8 cellular contexts compared by ENCODE assay signal in the genomic region with DNA sequence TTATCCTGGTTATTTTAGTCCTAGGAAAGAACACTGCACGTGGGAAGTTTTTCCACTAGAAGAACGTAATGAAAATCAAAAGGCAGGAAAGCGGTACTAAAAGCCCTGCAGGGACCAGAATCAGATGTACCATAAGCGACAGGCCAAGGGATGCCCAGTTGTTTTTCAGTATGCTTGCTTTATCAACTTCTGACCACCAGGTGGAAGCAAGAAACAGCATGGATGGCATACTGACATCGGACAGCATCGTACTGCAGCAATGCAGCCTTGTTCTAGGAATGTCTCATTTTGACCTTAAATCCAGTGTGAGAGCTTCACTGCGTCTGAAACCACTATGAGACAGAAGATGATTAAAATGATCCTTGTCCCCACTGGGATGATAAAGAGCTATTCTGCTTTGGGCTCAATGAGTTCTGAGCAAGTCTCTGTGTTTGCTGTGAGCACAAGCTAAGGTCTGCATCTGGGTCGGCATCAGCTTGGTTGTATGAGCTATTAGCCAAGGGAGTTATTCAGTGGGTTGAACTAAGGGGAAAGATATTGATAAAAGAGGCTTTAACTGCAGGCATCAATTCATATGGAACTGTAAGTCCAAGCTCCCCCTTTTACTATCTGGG. TPM values are rescaled to one million over a fixed set of nuclear protein-coding genes. Genes with fewer than 3 reads are reported as not detected.
DNase-seq lines count a peak whose midpoint lies in the region; ATAC-seq and TF ChIP-seq lines count a peak whose summit lies in the region.

No MANE protein-coding gene starts in this region.

- ATAC-seq in GM19035 (IDR thresholded peaks at IDR 0.05; ENCODE audit: unreplicated experiment) (peak; percentile 80), gastroesophageal sphincter (peak; percentile 78)
- ATAC-seq in activated T-helper 17 cell treated with anti-CD3 and anti-CD28 coated beads, Interleukin-2, amount 50 U/mL, for 72 hours (replicated peaks), result peak; percentile 72

- H3K36me3 Mint-ChIP-seq in CD8-positive, alpha-beta memory T cell, result no peaks in the 10 kb centered on the region
- no peaks in the 10 kb centered on the region for H3K36me3 Mint-ChIP-seq in activated T-helper 17 cell treated with anti-CD3 and anti-CD28 coated beads, Interleukin-2, amount 50 U/mL, for 72 hours (ENCODE audit: low read depth)

- H3K4me3 Mint-ChIP-seq in CD8-positive, alpha-beta memory T cell, result peak overlapping the region in 1 of 7 donors; percentile 52
- no peak overlapping the region for H3K4me3 Mint-ChIP-seq in activated T-helper 17 cell treated with anti-CD3 and anti-CD28 coated beads, Interleukin-2, amount 50 U/mL, for 72 hours

- peak in 3 of 5 donors; percentile 18 to 47 (median 40) for DNase-seq in CD8-positive, alpha-beta memory T cell
- DNase-seq in HT1080 (ENCODE audit: low read depth) (peak; percentile 73), NOMO-1 treated with dmso at 0.1 percent for 144 hours (lab: John Stamatoyannopoulos, UW; ENCODE audit: unreplicated experiment) (peak; percentile 18), occipital lobe (lab: John Stamatoyannopoulos, UW) (peak; percentile 65), NK-92 (lab: John Stamatoyannopoulos, UW; ENCODE audit: unreplicated experiment) (no peak)

- no peak overlapping the region for H3K4me3 ChIP-seq in CD8-positive, alpha-beta memory T cell (ENCODE audit: low read length)
- no peak overlapping the region for H3K4me3 ChIP-seq in gastroesophageal sphincter

- 7 to 13% methylated on average over 7 to 8 of the region's 8 CpGs for WGBS in gastroesophageal sphincter (ENCODE audit: low coverage in 1 of 2), 2 donors

- H3K27ac ChIP-seq in CD8-positive, alpha-beta memory T cell (ENCODE audit: low read depth, low read length), result no peak overlapping the region
- peak overlapping the region in 2 of 4 donors; percentile 18 to 33 for H3K27ac ChIP-seq in gastroesophageal sphincter

- peaks cover 17% of the 10 kb centered on the region for H3K4me1 ChIP-seq in CD8-positive, alpha-beta memory T cell (ENCODE audit: insufficient read depth, low read length)
- peaks cover 2 to 35% (median 5%) of the 10 kb centered on the region in 3 donors for H3K4me1 ChIP-seq in gastroesophageal sphincter

- H3K27me3 ChIP-seq in CD8-positive, alpha-beta memory T cell (ENCODE audit: insufficient read depth, low read length, poor library complexity, severe bottlenecking), result peaks cover 7% of the 10 kb centered on the region
- H3K27me3 ChIP-seq in gastroesophageal sphincter, result no peaks in the 10 kb centered on the region

- POLR2A ChIA-PET in CD8-positive, alpha-beta memory T cell (lab: Charles Lee), result no interaction called here

- peaks cover 29 to 67% of the 10 kb centered on the region in 2 donors for H3K27me3 Mint-ChIP-seq in CD8-positive, alpha-beta memory T cell
- H3K27me3 Mint-ChIP-seq in activated T-helper 17 cell treated with anti-CD3 and anti-CD28 coated beads, Interleukin-2, amount 50 U/mL, for 72 hours, result peaks cover 24% of the 10 kb centered on the region

- CTCF ChIA-PET in CD8-positive, alpha-beta memory T cell (lab: Charles Lee), result interaction anchor here (0.7 to 4.2 kb wide), 11 partner anchors 10 to 319 kb away, joined by 3 to 45 read pairs (median 3); no protein-coding TSS in a partner anchor

- no peaks in the 10 kb centered on the region for H3K36me3 ChIP-seq in CD8-positive, alpha-beta memory T cell (ENCODE audit: insufficient read depth, low read length)
- no peaks in the 10 kb centered on the region for H3K36me3 ChIP-seq in gastroesophageal sphincter

- H3K4me1 Mint-ChIP-seq in CD8-positive, alpha-beta memory T cell, result peaks cover 16 to 20% (median 16%) of the 10 kb centered on the region in 3 donors
- peaks cover 13% of the 10 kb centered on the region for H3K4me1 Mint-ChIP-seq in activated T-helper 17 cell treated with anti-CD3 and anti-CD28 coated beads, Interleukin-2, amount 50 U/mL, for 72 hours

- H3K9me3 ChIP-seq in CD8-positive, alpha-beta memory T cell (ENCODE audit: low read length), result no peaks in the 10 kb centered on the region
- H3K9me3 ChIP-seq in gastroesophageal sphincter, result no peaks in the 10 kb centered on the region

- no peak for TF ChIP-seq POLR2A in gastroesophageal sphincter (IDR thresholded peaks at IDR 0.05)

- no peaks in the 10 kb centered on the region for H3K9me3 Mint-ChIP-seq in CD8-positive, alpha-beta memory T cell
- no peaks in the 10 kb centered on the region for H3K9me3 Mint-ChIP-seq in activated T-helper 17 cell treated with anti-CD3 and anti-CD28 coated beads, Interleukin-2, amount 50 U/mL, for 72 hours

- no peak for TF ChIP-seq EP300 in gastroesophageal sphincter (IDR thresholded peaks at IDR 0.05)

- H3K27ac Mint-ChIP-seq in CD8-positive, alpha-beta memory T cell, result no peak overlapping the region
- no peak overlapping the region for H3K27ac Mint-ChIP-seq in activated T-helper 17 cell treated with anti-CD3 and anti-CD28 coated beads, Interleukin-2, amount 50 U/mL, for 72 hours

- peak; percentile 82 to 90 (median 88) for TF ChIP-seq CTCF in gastroesophageal sphincter (IDR thresholded peaks at IDR 0.05)

RNA-seq across cellular contexts. Expression of a gene that starts 54.3 kb away (rescaled TPM):
- not detected for total RNA-seq in CD8-positive, alpha-beta memory T cell
- not detected for polyA plus RNA-seq in CD8-positive, alpha-beta memory T cell
- total RNA-seq in HT1080 (2014; rRNA removed; shearing (Covaris generic)), result 0.72 TPM in 1 of 2 replicates, not detected in the other
- polyA plus RNA-seq in HT1080 (2015; cell fraction: cytosol; rRNA removed), result 1.2 and 1.9 TPM in 2 replicates
- polyA plus RNA-seq in HT1080 (2015; cell fraction: nucleus; rRNA removed), result 1.7 and 2.0 TPM in 2 replicates
- not detected for total RNA-seq in activated T-helper 17 cell treated with anti-CD3 and anti-CD28 coated beads, Interleukin-2, amount 50 U/mL, for 72 hours
- total RNA-seq in gastroesophageal sphincter (1 to 10 TPM in 3 of 4 donors, under 1 TPM in 1; 0.07 to 1.8 (median 1.4) TPM), occipital lobe (not detected)
